Comparison of ENCODE assay signal across 21 cellular contexts in genomic region chr5:78925102-78925876, GRCh38.
"Had no signal": no experiment of that assay in that cellular context is flagged by ENCODE, and none has a peak within 500 bp of the region (broad histone marks: within the 10 kb centered on the region; RNA-seq: fewer than 3 reads in every experiment).

No MANE protein-coding gene starts in this region.

- H3K4me3 Mint-ChIP-seq: natural killer cell treated with Interleukin-12 subunit alpha and Interleukin-12 subunit beta and Interleukin-15 and Interleukin-18, amount 100 ng/mL, for 72 hours; stimulated activated naive B cell treated with anti-CD40 and anti-IgM and Interleukin-4, amounts not matched to agents 10 μg/mL and 1 μg/mL and 100 μg/mL, for 72 hours; stimulated activated naive CD8-positive, alpha-beta T cell treated with anti-CD3 and anti-CD28 coated beads, Interleukin-15, amount 100 ng/mL, for 72 hours had no signal

- DNase-seq: dermis blood vessel endothelial cell; erythroblast; foreskin keratinocyte; left colon; left ventricle myocardium superior; mesenchymal stem cell; midbrain; psoas muscle; spleen; stimulated activated CD4-positive, alpha-beta T cell treated with anti-CD3 and anti-CD28 coated beads, Interleukin-15, amount 100 ng/mL, for 24 hours; stimulated activated CD4-positive, alpha-beta T cell treated with anti-CD3 and anti-CD28 coated beads, Interleukin-1b, Interleukin-23, amount 100 ng/mL, for 48 hours; stimulated activated CD4-positive, alpha-beta T cell treated with anti-CD3 and anti-CD28 coated beads, Interleukin-4, amount 100 ng/mL, for 4 hours; stimulated activated naive B cell treated with anti-CD40 and anti-IgM and Interleukin-4, amounts not matched to agents 10 μg/mL and 1 μg/mL and 100 μg/mL, for 72 hours; stimulated activated naive CD8-positive, alpha-beta T cell treated with anti-CD3 and anti-CD28 coated beads, Interleukin-15, amount 100 ng/mL, for 72 hours; testis; upper lobe of right lung had no signal

- H3K27me3 Mint-ChIP-seq: natural killer cell treated with Interleukin-12 subunit alpha and Interleukin-12 subunit beta and Interleukin-15 and Interleukin-18, amount 100 ng/mL, for 72 hours; stimulated activated naive B cell treated with anti-CD40 and anti-IgM and Interleukin-4, amounts not matched to agents 10 μg/mL and 1 μg/mL and 100 μg/mL, for 72 hours; stimulated activated naive CD8-positive, alpha-beta T cell treated with anti-CD3 and anti-CD28 coated beads, Interleukin-15, amount 100 ng/mL, for 72 hours had no signal

- ATAC-seq: foreskin keratinocyte; left colon; left ventricle myocardium superior; natural killer cell treated with Interleukin-12 subunit alpha and Interleukin-12 subunit beta and Interleukin-15 and Interleukin-18, amount 100 ng/mL, for 72 hours; psoas muscle; sciatic nerve; stimulated activated naive B cell treated with anti-CD40 and anti-IgM and Interleukin-4, amounts not matched to agents 10 μg/mL and 1 μg/mL and 100 μg/mL, for 72 hours; stimulated activated naive CD8-positive, alpha-beta T cell treated with anti-CD3 and anti-CD28 coated beads, Interleukin-15, amount 100 ng/mL, for 72 hours; upper lobe of right lung had no signal

- H3K36me3 ChIP-seq: tibial nerve, upper lobe of right lung, vagina had no signal

- H3K27me3 ChIP-seq: foreskin keratinocyte, spleen, testis, tibial nerve, upper lobe of right lung, vagina had no signal

- H3K4me3 ChIP-seq: lung, psoas muscle, spleen, testis, tibial nerve, upper lobe of right lung, vagina had no signal

- H3K9me3 Mint-ChIP-seq: natural killer cell treated with Interleukin-12 subunit alpha and Interleukin-12 subunit beta and Interleukin-15 and Interleukin-18, amount 100 ng/mL, for 72 hours; stimulated activated naive B cell treated with anti-CD40 and anti-IgM and Interleukin-4, amounts not matched to agents 10 μg/mL and 1 μg/mL and 100 μg/mL, for 72 hours; stimulated activated naive CD8-positive, alpha-beta T cell treated with anti-CD3 and anti-CD28 coated beads, Interleukin-15, amount 100 ng/mL, for 72 hours had no signal

- H3K4me1 ChIP-seq: foreskin keratinocyte, psoas muscle, spleen, testis, tibial nerve, upper lobe of right lung, vagina had no signal

- H3K9me3 ChIP-seq: psoas muscle, spleen, testis, tibial nerve, upper lobe of right lung, vagina had no signal

- H3K4me1 Mint-ChIP-seq: stimulated activated naive CD8-positive, alpha-beta T cell treated with anti-CD3 and anti-CD28 coated beads, Interleukin-15, amount 100 ng/mL, for 72 hours had no signal

- H3K27ac ChIP-seq: foreskin keratinocyte, psoas muscle, spleen, testis, tibial nerve, upper lobe of right lung, vagina had no signal

- H3K36me3 Mint-ChIP-seq: natural killer cell treated with Interleukin-12 subunit alpha and Interleukin-12 subunit beta and Interleukin-15 and Interleukin-18, amount 100 ng/mL, for 72 hours had no signal

- H3K27ac Mint-ChIP-seq: natural killer cell treated with Interleukin-12 subunit alpha and Interleukin-12 subunit beta and Interleukin-15 and Interleukin-18, amount 100 ng/mL, for 72 hours; stimulated activated naive B cell treated with anti-CD40 and anti-IgM and Interleukin-4, amounts not matched to agents 10 μg/mL and 1 μg/mL and 100 μg/mL, for 72 hours; stimulated activated naive CD8-positive, alpha-beta T cell treated with anti-CD3 and anti-CD28 coated beads, Interleukin-15, amount 100 ng/mL, for 72 hours had no signal
